In the genomic region with DNA sequence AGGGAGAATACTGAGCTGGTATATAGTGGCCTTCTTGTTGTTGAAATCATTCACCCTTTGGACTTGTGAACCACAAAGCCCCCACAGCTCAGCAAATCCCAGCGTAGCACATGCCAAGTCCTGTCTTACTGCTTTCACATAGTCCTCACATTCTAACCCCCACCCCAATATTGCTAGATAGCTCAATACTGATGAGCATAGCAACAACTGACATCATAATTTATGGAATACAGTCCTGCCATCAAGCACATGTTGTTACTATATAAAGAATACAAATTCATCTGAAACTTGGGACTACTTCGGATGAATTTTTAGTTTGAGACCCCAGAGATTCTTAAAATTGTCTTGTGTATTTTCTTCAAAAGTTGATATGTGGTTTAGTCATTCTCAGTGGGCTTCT, we compare ENCODE assay signal across 1 cellular context.
TF ChIP-seq lines count a peak whose summit lies in the region.

No MANE protein-coding gene starts in this region.

TF ChIP-seq in GM23338, 12 proteins besides CTCF, POLR2A, EP300 and RAD21 (continued from another document):
- TF ChIP-seq, protein P1, sequence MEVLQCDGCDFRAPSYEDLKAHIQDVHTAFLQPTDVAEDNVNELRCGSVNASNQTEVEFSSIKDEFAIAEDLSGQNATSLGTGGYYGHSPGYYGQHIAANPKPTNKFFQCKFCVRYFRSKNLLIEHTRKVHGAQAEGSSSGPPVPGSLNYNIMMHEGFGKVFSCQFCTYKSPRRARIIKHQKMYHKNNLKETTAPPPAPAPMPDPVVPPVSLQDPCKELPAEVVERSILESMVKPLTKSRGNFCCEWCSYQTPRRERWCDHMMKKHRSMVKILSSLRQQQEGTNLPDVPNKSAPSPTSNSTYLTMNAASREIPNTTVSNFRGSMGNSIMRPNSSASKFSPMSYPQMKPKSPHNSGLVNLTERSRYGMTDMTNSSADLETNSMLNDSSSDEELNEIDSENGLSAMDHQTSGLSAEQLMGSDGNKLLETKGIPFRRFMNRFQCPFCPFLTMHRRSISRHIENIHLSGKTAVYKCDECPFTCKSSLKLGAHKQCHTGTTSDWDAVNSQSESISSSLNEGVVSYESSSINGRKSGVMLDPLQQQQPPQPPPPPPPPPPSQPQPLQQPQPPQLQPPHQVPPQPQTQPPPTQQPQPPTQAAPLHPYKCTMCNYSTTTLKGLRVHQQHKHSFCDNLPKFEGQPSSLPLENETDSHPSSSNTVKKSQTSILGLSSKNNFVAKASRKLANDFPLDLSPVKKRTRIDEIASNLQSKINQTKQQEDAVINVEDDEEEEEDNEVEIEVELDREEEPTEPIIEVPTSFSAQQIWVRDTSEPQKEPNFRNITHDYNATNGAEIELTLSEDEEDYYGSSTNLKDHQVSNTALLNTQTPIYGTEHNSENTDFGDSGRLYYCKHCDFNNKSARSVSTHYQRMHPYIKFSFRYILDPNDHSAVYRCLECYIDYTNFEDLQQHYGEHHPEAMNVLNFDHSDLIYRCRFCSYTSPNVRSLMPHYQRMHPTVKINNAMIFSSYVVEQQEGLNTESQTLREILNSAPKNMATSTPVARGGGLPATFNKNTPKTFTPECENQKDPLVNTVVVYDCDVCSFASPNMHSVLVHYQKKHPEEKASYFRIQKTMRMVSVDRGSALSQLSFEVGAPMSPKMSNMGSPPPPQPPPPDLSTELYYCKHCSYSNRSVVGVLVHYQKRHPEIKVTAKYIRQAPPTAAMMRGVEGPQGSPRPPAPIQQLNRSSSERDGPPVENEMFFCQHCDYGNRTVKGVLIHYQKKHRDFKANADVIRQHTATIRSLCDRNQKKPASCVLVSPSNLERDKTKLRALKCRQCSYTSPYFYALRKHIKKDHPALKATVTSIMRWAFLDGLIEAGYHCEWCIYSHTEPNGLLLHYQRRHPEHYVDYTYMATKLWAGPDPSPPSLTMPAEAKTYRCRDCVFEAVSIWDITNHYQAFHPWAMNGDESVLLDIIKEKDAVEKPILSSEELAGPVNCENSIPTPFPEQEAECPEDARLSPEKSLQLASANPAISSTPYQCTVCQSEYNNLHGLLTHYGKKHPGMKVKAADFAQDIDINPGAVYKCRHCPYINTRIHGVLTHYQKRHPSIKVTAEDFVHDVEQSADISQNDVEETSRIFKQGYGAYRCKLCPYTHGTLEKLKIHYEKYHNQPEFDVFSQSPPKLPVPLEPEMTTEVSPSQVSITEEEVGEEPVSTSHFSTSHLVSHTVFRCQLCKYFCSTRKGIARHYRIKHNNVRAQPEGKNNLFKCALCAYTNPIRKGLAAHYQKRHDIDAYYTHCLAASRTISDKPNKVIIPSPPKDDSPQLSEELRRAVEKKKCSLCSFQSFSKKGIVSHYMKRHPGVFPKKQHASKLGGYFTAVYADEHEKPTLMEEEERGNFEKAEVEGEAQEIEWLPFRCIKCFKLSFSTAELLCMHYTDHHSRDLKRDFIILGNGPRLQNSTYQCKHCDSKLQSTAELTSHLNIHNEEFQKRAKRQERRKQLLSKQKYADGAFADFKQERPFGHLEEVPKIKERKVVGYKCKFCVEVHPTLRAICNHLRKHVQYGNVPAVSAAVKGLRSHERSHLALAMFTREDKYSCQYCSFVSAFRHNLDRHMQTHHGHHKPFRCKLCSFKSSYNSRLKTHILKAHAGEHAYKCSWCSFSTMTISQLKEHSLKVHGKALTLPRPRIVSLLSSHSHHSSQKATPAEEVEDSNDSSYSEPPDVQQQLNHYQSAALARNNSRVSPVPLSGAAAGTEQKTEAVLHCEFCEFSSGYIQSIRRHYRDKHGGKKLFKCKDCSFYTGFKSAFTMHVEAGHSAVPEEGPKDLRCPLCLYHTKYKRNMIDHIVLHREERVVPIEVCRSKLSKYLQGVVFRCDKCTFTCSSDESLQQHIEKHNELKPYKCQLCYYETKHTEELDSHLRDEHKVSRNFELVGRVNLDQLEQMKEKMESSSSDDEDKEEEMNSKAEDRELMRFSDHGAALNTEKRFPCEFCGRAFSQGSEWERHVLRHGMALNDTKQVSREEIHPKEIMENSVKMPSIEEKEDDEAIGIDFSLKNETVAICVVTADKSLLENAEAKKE (CRISPR knock-in tag; IDR thresholded peaks at IDR 0.05): no peak
- TF ChIP-seq CREB1 (CRISPR knock-in tag; IDR thresholded peaks at IDR 0.05; ENCODE audit: low read depth) (no peak), ZNF114 (CRISPR knock-in tag; IDR thresholded peaks at IDR 0.05) (no peak), EZH2 (IDR thresholded peaks at IDR 0.05; ENCODE audit: low read depth, unreplicated experiment) (no peak), JUNB (IDR thresholded peaks at IDR 0.05; ENCODE audit: unreplicated experiment) (no peak), ETS1 (IDR thresholded peaks at IDR 0.05) (no peak), POLR2AphosphoS5 (IDR thresholded peaks at IDR 0.05; ENCODE audit: low read depth) (no peak)
TF ChIP-seq in GM23338: peak in this region for 0.
